22 cellular contexts compared by ENCODE assay signal in genomic region chr22:50603511-50604255, GRCh38. TPM values are rescaled to one million over a fixed set of nuclear protein-coding genes. Genes with fewer than 3 reads are reported as not detected.
DNase-seq lines count a peak whose midpoint lies in the region; ATAC-seq and TF ChIP-seq lines count a peak whose summit lies in the region.
"Had no signal": no experiment of that assay in that cellular context is flagged by ENCODE, and none has a peak within 500 bp of the region (broad histone marks: within the 10 kb centered on the region; RNA-seq: fewer than 3 reads in every experiment).

No MANE protein-coding gene starts in this region.

- H3K27ac ChIP-seq in endodermal cell (ENCODE audit: low read depth, low read length) (no peak overlapping the region), neuronal stem cell (replicated peaks; ENCODE audit: low read length) (no peak overlapping the region)
- H3K27ac ChIP-seq: BLaER1 treated with 17β-estradiol and CSF1 and Interleukin-3, amounts not matched to agents 10 nM and 100 nM; HL-60; KMS-11; PC-9 had no signal

- H3K4me1 Mint-ChIP-seq in activated T-cell treated with anti-CD3 and anti-CD28 coated beads, Interleukin-2, amount 50 U/mL, for 4 hours (ENCODE audit: low read depth): peaks cover 10% of the 10 kb centered on the region
- no peaks in the 10 kb centered on the region for H3K4me1 Mint-ChIP-seq in endodermal cell
- peaks cover 9% of the 10 kb centered on the region for H3K4me1 Mint-ChIP-seq in chondrocyte (ENCODE audit: low read depth)

- H3K36me3 ChIP-seq in endodermal cell (ENCODE audit: control insufficient read depth, insufficient read depth, low read length): no peaks in the 10 kb centered on the region
- H3K36me3 ChIP-seq in neuronal stem cell (replicated peaks in 1 of 2; ENCODE audit: control insufficient read depth in 2 of 2, insufficient read depth in 2 of 2, low read length in 2 of 2): peaks cover 0 to 30% of the 10 kb centered on the region in 2 donors
- H3K36me3 ChIP-seq: BLaER1 treated with 17β-estradiol and CSF1 and Interleukin-3, amounts not matched to agents 10 nM and 100 nM had no signal

- H2BK12ac ChIP-seq in neuronal stem cell (ENCODE audit: low read length): no peak overlapping the region

- TF ChIP-seq CTCF in GM20000 (IDR thresholded peaks at IDR 0.05; ENCODE audit: extremely low read depth, missing control alignments): no peak
- TF ChIP-seq CTCF in endodermal cell (conservative IDR thresholded peaks at IDR 0.05): no peak
- TF ChIP-seq CTCF in chondrocyte (IDR thresholded peaks at IDR 0.05): no peak

- H3K27me3 ChIP-seq in endodermal cell (ENCODE audit: control insufficient read depth, insufficient read depth, low read length, poor library complexity, severe bottlenecking): peaks cover 86% of the 10 kb centered on the region
- peaks cover 0 to 20% (median 0%) of the 10 kb centered on the region in 3 experiments for H3K27me3 ChIP-seq in neuronal stem cell (ENCODE audit: control insufficient read depth in 3 of 3, insufficient read depth in 3 of 3, low read depth in 1 of 3, low read length in 3 of 3)

- H2AFZ ChIP-seq in neuronal stem cell (ENCODE audit: low read length): no peak overlapping the region
- H2AFZ ChIP-seq: PC-9 had no signal

- H3K4me3 ChIP-seq in endodermal cell (ENCODE audit: low read length) (no peak overlapping the region), neuronal stem cell (ENCODE audit: low read length in 2 of 2) (no peak overlapping the region)
- H3K4me3 ChIP-seq: BLaER1 treated with 17β-estradiol and CSF1 and Interleukin-3, amounts not matched to agents 10 nM and 100 nM; PC-9 had no signal

- H3K4me1 ChIP-seq in endodermal cell (ENCODE audit: control insufficient read depth, insufficient read depth, low read length): no peaks in the 10 kb centered on the region
- H3K4me1 ChIP-seq in neuronal stem cell (ENCODE audit: control insufficient read depth in 2 of 2, insufficient read depth in 1 of 2, low read depth in 1 of 2, low read length in 2 of 2): peaks cover 8 to 12% of the 10 kb centered on the region in 2 donors

- no peaks in the 10 kb centered on the region for H3K9me3 Mint-ChIP-seq in activated T-cell treated with anti-CD3 and anti-CD28 coated beads, Interleukin-2, amount 50 U/mL, for 4 hours
- no peaks in the 10 kb centered on the region for H3K9me3 Mint-ChIP-seq in endodermal cell
- H3K9me3 Mint-ChIP-seq in chondrocyte (ENCODE audit: low read depth): no peaks in the 10 kb centered on the region

- H4K8ac ChIP-seq in neuronal stem cell (ENCODE audit: low read depth, low read length): no peak overlapping the region

- H3K18ac ChIP-seq in neuronal stem cell (ENCODE audit: low read length): peak overlapping the region; percentile 28

- H3K27me3 Mint-ChIP-seq in activated T-cell treated with anti-CD3 and anti-CD28 coated beads, Interleukin-2, amount 50 U/mL, for 4 hours (ENCODE audit: low read depth): peaks cover 54% of the 10 kb centered on the region
- H3K27me3 Mint-ChIP-seq in endodermal cell (ENCODE audit: insufficient read depth): peaks cover 85% of the 10 kb centered on the region
- H3K27me3 Mint-ChIP-seq in chondrocyte (ENCODE audit: low read depth): no peaks in the 10 kb centered on the region

- no peak overlapping the region for H2BK15ac ChIP-seq in neuronal stem cell (ENCODE audit: low read length)

- H3K9me3 ChIP-seq in endodermal cell (ENCODE audit: control insufficient read depth, low read length) (no peaks in the 10 kb centered on the region), neuronal stem cell (replicated peaks in 1 of 2; ENCODE audit: control insufficient read depth in 2 of 2, insufficient read depth in 1 of 2, low read depth in 1 of 2, low read length in 2 of 2) (no peaks in the 10 kb centered on the region)

- H2AK5ac ChIP-seq in neuronal stem cell (ENCODE audit: low read depth, low read length): no peak overlapping the region

- H3K4ac ChIP-seq in neuronal stem cell (ENCODE audit: low read length): no peak overlapping the region

- H3K27ac Mint-ChIP-seq in endodermal cell (no peak overlapping the region), chondrocyte (ENCODE audit: unreplicated experiment) (no peak overlapping the region)
- H3K27ac Mint-ChIP-seq: CD8-positive, alpha-beta memory T cell had no signal

- peak overlapping the region; percentile 20 for H3K23ac ChIP-seq in neuronal stem cell (ENCODE audit: low read depth, low read length, poor library complexity)

- no peak overlapping the region for H4K91ac ChIP-seq in neuronal stem cell (ENCODE audit: low read depth, low read length, poor library complexity)

- no peak overlapping the region for H3K9ac ChIP-seq in endodermal cell (ENCODE audit: extremely low read depth, low read length, poor library complexity, severe bottlenecking)
- H3K9ac ChIP-seq in neuronal stem cell (ENCODE audit: low read depth, low read length, poor library complexity): peak overlapping the region; percentile 44
- H3K9ac ChIP-seq: BLaER1 treated with 17β-estradiol and CSF1 and Interleukin-3, amounts not matched to agents 10 nM and 100 nM; KMS-11 had no signal

- no peaks in the 10 kb centered on the region for H3K36me3 Mint-ChIP-seq in activated T-cell treated with anti-CD3 and anti-CD28 coated beads, Interleukin-2, amount 50 U/mL, for 4 hours (ENCODE audit: insufficient read depth)
- no peaks in the 10 kb centered on the region for H3K36me3 Mint-ChIP-seq in endodermal cell (ENCODE audit: low read depth)
- H3K36me3 Mint-ChIP-seq in chondrocyte (ENCODE audit: low read depth): no peaks in the 10 kb centered on the region

- peak overlapping the region; percentile 3 for H3K14ac ChIP-seq in neuronal stem cell (ENCODE audit: low read length)

- peak; percentile 18 for DNase-seq in activated T-cell treated with anti-CD3 and anti-CD28 coated beads, Interleukin-2, amount 50 U/mL, for 1 hour
- no peak for DNase-seq in activated T-cell treated with anti-CD3 and anti-CD28 coated beads, Interleukin-2, amount 50 U/mL, for 4 hours
- DNase-seq in GM20000 (ENCODE audit: low spot score) (peak; percentile 44), endodermal cell (peak; percentile 51), neuronal stem cell (ENCODE audit: low spot score) (no peak), chondrocyte (ENCODE audit: low spot score) (no peak), NCI-H2196 (lab: John Stamatoyannopoulos, UW; ENCODE audit: unreplicated experiment) (no peak)
- DNase-seq: 8988T; CD8-positive, alpha-beta memory T cell; DMS 273 treated with DMSO at 0.1 percent for 48 hours; GF-D8; NCI-H1436; NCI-H2029 treated with DMSO at 0.1 percent for 48 hours; NCI-H510A; PC-9 had no signal

- H2BK120ac ChIP-seq in neuronal stem cell (ENCODE audit: low read depth, low read length): no peak overlapping the region

- no peak for ATAC-seq in activated T-cell treated with anti-CD3 and anti-CD28 coated beads, Interleukin-2, amount 50 U/mL, for 4 hours
- ATAC-seq in GM21515 (IDR thresholded peaks at IDR 0.05; ENCODE audit: unreplicated experiment): no peak
- ATAC-seq: HCT116, HepG2 had no signal

- 27 to 44% methylated on average over 46 to 70 of the region's 70 CpGs for WGBS in endodermal cell (ENCODE audit: insufficient coverage in 1 of 2, insufficient read length in 1 of 2), 2 experiments
- WGBS in neuronal stem cell (ENCODE audit: extremely low coverage in 2 of 2, insufficient read length in 2 of 2, insufficient replicate concordance in 1 of 2), 2 donors: no CpG with 5 or more reads among the region's 70 CpGs

- H3K4me2 ChIP-seq in neuronal stem cell (ENCODE audit: insufficient read depth, low read length, poor library complexity, severe bottlenecking): no peak overlapping the region
- H3K4me2 ChIP-seq: BLaER1 treated with 17β-estradiol and CSF1 and Interleukin-3, amounts not matched to agents 10 nM and 100 nM; KMS-11; PC-9 had no signal

- H3K4me3 Mint-ChIP-seq in activated T-cell treated with anti-CD3 and anti-CD28 coated beads, Interleukin-2, amount 50 U/mL, for 4 hours: no peak overlapping the region
- H3K4me3 Mint-ChIP-seq in endodermal cell (no peak overlapping the region), chondrocyte (ENCODE audit: unreplicated experiment) (no peak overlapping the region)
- H3K4me3 Mint-ChIP-seq: CD8-positive, alpha-beta memory T cell had no signal

- H2BK5ac ChIP-seq in neuronal stem cell (ENCODE audit: low read length): peak overlapping the region; percentile 39

- H3K79me1 ChIP-seq in neuronal stem cell (ENCODE audit: low read depth, low read length): peaks cover 2% of the 10 kb centered on the region

RNA-seq across cellular contexts. Expression of gene MAPK8IP2, which starts 3.1 kb away (rescaled TPM):
- under 1 TPM; 0.05 to 0.38 (median 0.16) TPM for total RNA-seq in activated T-cell treated with anti-CD3 and anti-CD28 coated beads, Interleukin-2, amount 50 U/mL, for 4 hours
- total RNA-seq in endodermal cell (1 to 10 TPM; 1.2 to 1.4 TPM), chondrocyte (3.0 to 4.3 TPM (median 4.1 TPM) in 3 replicates)
- 8.8 TPM for polyA plus RNA-seq in endodermal cell (2013, experiment 1 of 2)
- polyA plus RNA-seq in endodermal cell (2013, experiment 2 of 2): 7.0 TPM
- polyA plus RNA-seq in neuronal stem cell (2013, experiment 1 of 2): 1.2 TPM
- polyA plus RNA-seq in neuronal stem cell (2013, experiment 2 of 2): 1.2 TPM
- polyA plus RNA-seq: CD8-positive, alpha-beta memory T cell had no signal

RNA-seq across cellular contexts. Expression of gene CHKB, which starts 21.0 kb away (rescaled TPM):
- 10 to 100 TPM; 56.1 to 63.2 (median 60.7) TPM for total RNA-seq in activated T-cell treated with anti-CD3 and anti-CD28 coated beads, Interleukin-2, amount 50 U/mL, for 4 hours
- 100 to 1,000 TPM; 108 TPM for total RNA-seq in endodermal cell
- 78.8 TPM for polyA plus RNA-seq in endodermal cell (2013, experiment 1 of 2)
- 76.5 TPM for polyA plus RNA-seq in endodermal cell (2013, experiment 2 of 2)
- polyA plus RNA-seq in neuronal stem cell (2013, experiment 1 of 2): 39.2 TPM
- 37.2 TPM for polyA plus RNA-seq in neuronal stem cell (2013, experiment 2 of 2)
- 47.4 to 64.5 TPM (median 47.9 TPM) in 3 replicates for total RNA-seq in chondrocyte

RNA-seq across cellular contexts. Expression of gene ARSA, which starts 24.3 kb away (rescaled TPM):
- total RNA-seq in activated T-cell treated with anti-CD3 and anti-CD28 coated beads, Interleukin-2, amount 50 U/mL, for 4 hours: 10 to 100 TPM; 10.5 to 13.1 (median 11.0) TPM
- total RNA-seq in endodermal cell: 10 to 100 TPM; 28.6 to 30.6 TPM
- 26.8 TPM for polyA plus RNA-seq in endodermal cell (2013, experiment 1 of 2)
- 23.1 TPM for polyA plus RNA-seq in endodermal cell (2013, experiment 2 of 2)
- 16.8 TPM for polyA plus RNA-seq in neuronal stem cell (2013, experiment 1 of 2)
- polyA plus RNA-seq in neuronal stem cell (2013, experiment 2 of 2): 15.2 TPM
- 37.6 to 39.8 TPM (median 39.3 TPM) in 3 replicates for total RNA-seq in chondrocyte

RNA-seq across cellular contexts. Expression of gene CPT1B, which starts 25.5 kb away (rescaled TPM):
- 10 to 100 TPM; 30.0 to 38.3 (median 32.7) TPM for total RNA-seq in activated T-cell treated with anti-CD3 and anti-CD28 coated beads, Interleukin-2, amount 50 U/mL, for 4 hours
- total RNA-seq in endodermal cell: 100 to 1,000 TPM in 1 of 2 donors, 10 to 100 TPM in 1; 83.5 to 105 TPM
- polyA plus RNA-seq in endodermal cell (2013, experiment 1 of 2): 58.2 TPM
- polyA plus RNA-seq in endodermal cell (2013, experiment 2 of 2): 46.6 TPM
- polyA plus RNA-seq in neuronal stem cell (2013, experiment 1 of 2): 25.7 TPM
- 25.4 TPM for polyA plus RNA-seq in neuronal stem cell (2013, experiment 2 of 2)
- total RNA-seq in chondrocyte: 33.9 to 42.6 TPM (median 34.7 TPM) in 3 replicates

RNA-seq across cellular contexts. Expression of gene SYCE3, which starts 41.0 kb away (rescaled TPM):
- total RNA-seq in activated T-cell treated with anti-CD3 and anti-CD28 coated beads, Interleukin-2, amount 50 U/mL, for 4 hours: not detected
- under 1 TPM; 0.70 to 0.91 TPM for total RNA-seq in endodermal cell
- polyA plus RNA-seq in endodermal cell (2013, experiment 1 of 2): not detected
- 0.83 TPM for polyA plus RNA-seq in endodermal cell (2013, experiment 2 of 2)
- 1.7 TPM for polyA plus RNA-seq in neuronal stem cell (2013, experiment 1 of 2)
- polyA plus RNA-seq in neuronal stem cell (2013, experiment 2 of 2): 1.6 TPM
- not detected in 3 replicates for total RNA-seq in chondrocyte
- total RNA-seq: CD8-positive, alpha-beta memory T cell; HepG2; M059J; PC-9 had no signal
- polyA plus RNA-seq: CD8-positive, alpha-beta memory T cell; HepG2 had no signal

Comparison
In these comparisons a context has a peak if more than half of its experiments do, and no peak if none do; other contexts are left out.
1. DNase-seq: peak in activated T-cell treated with anti-CD3 and anti-CD28 coated beads, Interleukin-2, amount 50 U/mL, for 1 hour (single experiment), GM20000 (single experiment) and endodermal cell (single experiment); none in activated T-cell treated with anti-CD3 and anti-CD28 coated beads, Interleukin-2, amount 50 U/mL, for 4 hours (single experiment), neuronal stem cell (single experiment), chondrocyte (single experiment) and NCI-H2196 (single experiment).